In the genomic region with DNA sequence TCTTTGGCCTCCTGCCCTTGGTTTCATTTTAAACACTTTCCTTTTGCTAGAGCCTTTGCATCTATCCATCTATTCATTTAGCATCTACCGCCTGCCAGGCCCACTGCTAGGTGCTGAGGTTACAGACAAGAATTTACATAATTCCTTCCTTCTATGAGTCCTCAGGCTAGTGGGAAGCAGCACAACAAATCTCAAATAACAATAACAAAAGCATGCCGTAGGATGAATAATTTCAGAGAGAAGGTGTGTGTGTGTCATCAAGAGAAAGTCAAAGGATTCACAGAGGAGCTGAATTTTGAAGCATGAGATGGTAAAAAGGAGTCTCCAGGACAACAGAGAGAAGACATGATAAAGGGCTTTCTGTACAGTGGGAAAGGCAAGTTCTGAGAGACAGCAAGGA, we compare ENCODE assay signal across 29 cellular contexts. TPM values are rescaled to one million over a fixed set of nuclear protein-coding genes. Genes with fewer than 3 reads are reported as not detected.
"Had no signal": no experiment of that assay in that cellular context is flagged by ENCODE, and none has a peak within 500 bp of the region (broad histone marks: within the 10 kb centered on the region; RNA-seq: fewer than 3 reads in every experiment).

No MANE protein-coding gene starts in this region.

- H3K27me3 ChIP-seq: ascending aorta, body of pancreas, Peyer's patch had no signal

- H3K27ac Mint-ChIP-seq: activated CD4-positive, alpha-beta memory T cell treated with anti-CD3 and anti-CD28 coated beads, Interleukin-2, amount 10 ng/mL, durations not matched to agents 7 days and 5 days; activated CD4-positive, alpha-beta T cell treated with anti-CD3 and anti-CD28 coated beads for 36 hours; activated naive CD8-positive, alpha-beta T cell treated with anti-CD3 and anti-CD28 coated beads, Interleukin-2, amount 50 U/mL, for 24 hours; activated T-cell treated with anti-CD3 and anti-CD28 coated beads, Interleukin-2, amount 50 U/mL, for 72 hours; activated T-helper 2 cell treated with anti-CD3 and anti-CD28 coated beads, Interferon-gamma antibody, Interleukin-2, Interleukin-4, amounts not matched to agents 10 μg/mL and 5 μg/mL and 100 μg/mL, durations not matched to agents 14 hours and 24 hours and 36 hours had no signal

- H3K27ac ChIP-seq: ascending aorta, body of pancreas, Peyer's patch, RWPE1, SJCRH30, VCaP had no signal

- H3K4me3 Mint-ChIP-seq: activated CD4-positive, alpha-beta memory T cell treated with anti-CD3 and anti-CD28 coated beads, Interleukin-2, amount 10 ng/mL, durations not matched to agents 7 days and 5 days; activated CD4-positive, alpha-beta T cell treated with anti-CD3 and anti-CD28 coated beads for 36 hours; activated naive CD8-positive, alpha-beta T cell treated with anti-CD3 and anti-CD28 coated beads, Interleukin-2, amount 50 U/mL, for 24 hours; activated T-cell treated with anti-CD3 and anti-CD28 coated beads, Interleukin-2, amount 50 U/mL, for 72 hours had no signal

- H3K9ac ChIP-seq: SK-N-SH had no signal

- H3K4me1 ChIP-seq: ascending aorta, body of pancreas, Peyer's patch had no signal

- H3K4me1 Mint-ChIP-seq: activated CD4-positive, alpha-beta memory T cell treated with anti-CD3 and anti-CD28 coated beads, Interleukin-2, amount 10 ng/mL, durations not matched to agents 7 days and 5 days; activated CD4-positive, alpha-beta T cell treated with anti-CD3 and anti-CD28 coated beads for 36 hours had no signal

- H3K4me2 ChIP-seq: SK-N-SH had no signal

- ATAC-seq: activated CD4-positive, alpha-beta T cell treated with anti-CD3 and anti-CD28 coated beads for 36 hours; activated naive CD8-positive, alpha-beta T cell treated with anti-CD3 and anti-CD28 coated beads, Interleukin-2, amount 50 U/mL, for 24 hours; activated T-cell treated with anti-CD3 and anti-CD28 coated beads, Interleukin-2, amount 50 U/mL, for 72 hours; body of pancreas had no signal

- H3K36me3 ChIP-seq: ascending aorta, Peyer's patch, SJCRH30 had no signal

- H3K9me2 ChIP-seq: SK-N-SH had no signal

- H3K9me3 Mint-ChIP-seq: activated CD4-positive, alpha-beta memory T cell treated with anti-CD3 and anti-CD28 coated beads, Interleukin-2, amount 10 ng/mL, durations not matched to agents 7 days and 5 days; activated naive CD8-positive, alpha-beta T cell treated with anti-CD3 and anti-CD28 coated beads, Interleukin-2, amount 50 U/mL, for 24 hours; activated T-cell treated with anti-CD3 and anti-CD28 coated beads, Interleukin-2, amount 50 U/mL, for 72 hours; activated T-helper 2 cell treated with anti-CD3 and anti-CD28 coated beads, Interferon-gamma antibody, Interleukin-2, Interleukin-4, amounts not matched to agents 10 μg/mL and 5 μg/mL and 100 μg/mL, durations not matched to agents 14 hours and 24 hours and 36 hours had no signal

- H3K9me3 ChIP-seq: ascending aorta, body of pancreas, Peyer's patch, SJCRH30, SK-N-SH had no signal

- DNase-seq: activated CD4-positive, alpha-beta memory T cell treated with anti-CD3 and anti-CD28 coated beads, Interleukin-2, amount 10 ng/mL, durations not matched to agents 7 days and 5 days; activated CD4-positive, alpha-beta T cell treated with anti-CD3 and anti-CD28 coated beads for 36 hours; activated CD4-positive, alpha-beta T cell treated with anti-CD3 and anti-CD28 coated beads, Interleukin-2, amount 50 U/mL, for 1 hour; activated naive CD4-positive, alpha-beta T cell treated with anti-CD3 and anti-CD28 coated beads, Interleukin-2, amount 50 U/mL, for 16 hours; activated naive CD8-positive, alpha-beta T cell treated with anti-CD3 and anti-CD28 coated beads, Interleukin-2, amount 50 U/mL, for 24 hours; activated T-cell treated with anti-CD3 and anti-CD28 coated beads for 4 hours; activated T-cell treated with anti-CD3 and anti-CD28 coated beads, Interleukin-2, amount 50 U/mL, for 72 hours; amniotic stem cell; body of pancreas; KG1; NCI-H1092; NCI-H1417 treated with DMSO at 0.1 percent for 48 hours; NCI-H1694; NCI-H2029 treated with DMSO at 0.1 percent for 48 hours; NCI-H510A treated with DMSO at 0.1 percent for 48 hours; NCI-H69; Peyer's patch; Right ventricle myocardium superior; SJCRH30; SK-N-SH; T-helper 1 cell had no signal

- H3K4me3 ChIP-seq: ascending aorta, body of pancreas, Peyer's patch, SJCRH30 had no signal

RNA-seq across cellular contexts. Expression of a gene that starts 42.0 kb away (rescaled TPM):
- total RNA-seq: M059J had no signal

RNA-seq across cellular contexts. Expression of a gene that starts 47.1 kb away (rescaled TPM):
- total RNA-seq: activated CD4-positive, alpha-beta memory T cell treated with anti-CD3 and anti-CD28 coated beads, Interleukin-2, amount 10 ng/mL, durations not matched to agents 7 days and 5 days; activated CD4-positive, alpha-beta T cell treated with anti-CD3 and anti-CD28 coated beads for 36 hours; activated CD8-positive, alpha-beta memory T cell treated with anti-CD3 and anti-CD28 coated beads for 36 hours; activated T-cell treated with anti-CD3 and anti-CD28 coated beads, Interleukin-2, amount 50 U/mL, for 72 hours; activated T-helper 2 cell treated with anti-CD3 and anti-CD28 coated beads, Interferon-gamma antibody, Interleukin-2, Interleukin-4, amounts not matched to agents 10 μg/mL and 5 μg/mL and 100 μg/mL, durations not matched to agents 14 hours and 24 hours and 36 hours; ascending aorta; body of pancreas; LHCN-M2; M059J; Peyer's patch; Right ventricle myocardium superior; SJCRH30; T-helper 2 cell treated with Interferon-gamma antibody and Interleukin-4, amounts not matched to agents 100 ng/mL and 5 ng/mL, for 36 hours had no signal
- polyA plus RNA-seq: SK-N-SH had no signal
